Comparison of ENCODE assay signal across 8 cellular contexts in the genomic region with DNA sequence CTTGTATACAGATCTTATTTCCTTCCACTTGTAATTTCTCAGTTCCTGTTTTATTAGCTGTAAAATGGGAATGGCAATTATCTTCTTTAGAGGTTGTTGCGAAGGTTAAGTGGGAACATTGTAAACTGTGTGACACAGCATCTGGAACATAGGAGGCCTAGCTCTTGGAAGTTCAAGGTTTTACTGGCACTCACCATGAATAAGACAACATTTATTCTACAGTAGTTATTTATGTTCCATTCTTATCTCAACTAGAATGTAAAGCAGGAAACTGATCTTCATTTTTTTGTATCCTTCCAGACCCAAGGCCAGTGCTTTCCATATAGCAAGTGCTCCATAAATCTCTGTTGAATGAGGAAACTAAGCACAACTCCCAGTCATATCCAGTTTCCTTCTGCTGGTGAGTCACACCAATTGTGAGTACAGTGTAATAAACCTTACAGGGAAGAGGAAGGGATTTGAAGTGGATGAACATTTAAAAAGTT. TPM values are rescaled to one million over a fixed set of nuclear protein-coding genes. Genes with fewer than 3 reads are reported as not detected.
DNase-seq lines count a peak whose midpoint lies in the region; ATAC-seq and TF ChIP-seq lines count a peak whose summit lies in the region.

No MANE protein-coding gene starts in this region.

- H3K4me3 ChIP-seq in heart right ventricle (peak overlapping the region; percentile 68 to 98 (median 90)), RWPE2 (ENCODE audit: severe bottlenecking) (peak overlapping the region; percentile 62), esophagus muscularis mucosa (peak overlapping the region; percentile 86 to 96 (median 89)), prostate gland (peak overlapping the region; percentile 86 to 91)

- intact Hi-C loops in heart right ventricle (cut with DNase I) (loop anchor here in 1 of 10 donors (5.0 kb wide), 1 partner anchor 302 kb away; no protein-coding TSS in a partner anchor), left ventricle myocardium superior (cut with micrococcal nuclease) (no loop called here), esophagus muscularis mucosa (cut with DNase I) (no loop called here), prostate gland (cut with DNase I) (no loop called here)

- TF ChIP-seq EP300 in esophagus muscularis mucosa (IDR thresholded peaks at IDR 0.05): no peak

- H3K27me3 ChIP-seq in heart right ventricle (no peaks in the 10 kb centered on the region), RWPE2 (ENCODE audit: insufficient read depth, poor library complexity, severe bottlenecking) (no peaks in the 10 kb centered on the region), esophagus muscularis mucosa (no peaks in the 10 kb centered on the region), prostate gland (replicated peaks; ENCODE audit: insufficient read depth) (no peaks in the 10 kb centered on the region)

- no peak for TF ChIP-seq CTCF in heart right ventricle (IDR thresholded peaks at IDR 0.05)
- TF ChIP-seq CTCF in RWPE2 (IDR thresholded peaks at IDR 0.05; ENCODE audit: poor library complexity, severe bottlenecking): no peak
- TF ChIP-seq CTCF in esophagus muscularis mucosa (IDR thresholded peaks at IDR 0.05): no peak
- TF ChIP-seq CTCF in prostate gland (IDR thresholded peaks at IDR 0.05): no peak

- DNase-seq in heart right ventricle (no peak), left ventricle myocardium superior (no peak), RWPE2 (ENCODE audit: low spot score) (no peak), esophagus muscularis mucosa (ENCODE audit: extremely low spot score) (no peak), prostate gland (ENCODE audit: low spot score) (no peak), substantia nigra (lab: John Stamatoyannopoulos, UW) (no peak), hypothalamus (lab: John Stamatoyannopoulos, UW) (no peak)

- no peak for TF ChIP-seq POLR2A in esophagus muscularis mucosa (IDR thresholded peaks at IDR 0.05; ENCODE audit: low read depth)
- TF ChIP-seq POLR2A in prostate gland (IDR thresholded peaks at IDR 0.05): peak; percentile 27

- ATAC-seq in heart right ventricle (no peak), left ventricle myocardium superior (no peak), RWPE2 (ENCODE audit: low read depth) (peak; percentile 26; the same call in 2 of the 3 replicates), HG03039 (IDR thresholded peaks at IDR 0.05; ENCODE audit: unreplicated experiment) (no peak)

- WGBS in heart right ventricle, 2 donors: 44 to 58% methylated on average over 1 of the region's 1 CpG
- 68% methylated on average over 1 of the region's 1 CpG for WGBS in esophagus muscularis mucosa
- WGBS in prostate gland: 36% methylated on average over 1 of the region's 1 CpG

- H3K4me1 ChIP-seq in heart right ventricle: peaks cover 12 to 68% (median 41%) of the 10 kb centered on the region in 9 donors
- H3K4me1 ChIP-seq in RWPE2 (ENCODE audit: insufficient read depth, poor library complexity, severe bottlenecking): peaks cover 33% of the 10 kb centered on the region
- peaks cover 24 to 55% (median 37%) of the 10 kb centered on the region in 4 donors for H3K4me1 ChIP-seq in esophagus muscularis mucosa
- no peaks in the 10 kb centered on the region for H3K4me1 ChIP-seq in prostate gland (replicated peaks)

- no peaks in the 10 kb centered on the region for H3K9me3 ChIP-seq in heart right ventricle
- H3K9me3 ChIP-seq in RWPE2 (ENCODE audit: severe bottlenecking): no peaks in the 10 kb centered on the region
- H3K9me3 ChIP-seq in esophagus muscularis mucosa: no peaks in the 10 kb centered on the region
- H3K9me3 ChIP-seq in prostate gland: no peaks in the 10 kb centered on the region

- peak overlapping the region in 8 of 10 donors; percentile 91 to 99 (median 96) for H3K27ac ChIP-seq in heart right ventricle
- H3K27ac ChIP-seq in RWPE2 (ENCODE audit: poor library complexity, severe bottlenecking): peak overlapping the region; percentile 86
- H3K27ac ChIP-seq in esophagus muscularis mucosa (replicated peaks in 1 of 4): peak overlapping the region in 3 of 4 donors; percentile 93 to 98 (median 96)
- H3K27ac ChIP-seq in prostate gland: peak overlapping the region; percentile 97 to 98
- no peak overlapping the region for H3K27ac ChIP-seq in substantia nigra (ENCODE audit: low read depth, low read length, poor library complexity, severe bottlenecking)

- H3K36me3 ChIP-seq in heart right ventricle: peaks cover 0 to 32% (median 10%) of the 10 kb centered on the region in 9 donors
- H3K36me3 ChIP-seq in RWPE2 (ENCODE audit: low read depth): peaks cover 48% of the 10 kb centered on the region
- peaks cover 0 to 14% (median 9%) of the 10 kb centered on the region in 4 donors for H3K36me3 ChIP-seq in esophagus muscularis mucosa
- peaks cover 0 to 4% of the 10 kb centered on the region in 2 donors for H3K36me3 ChIP-seq in prostate gland

RNA-seq across cellular contexts. Expression of a gene that starts 1.4 kb away (rescaled TPM):
- total RNA-seq in heart right ventricle (10 to 100 TPM in 3 of 10 donors, 1 to 10 TPM in 7; 6.2 to 15.3 (median 9.4) TPM), left ventricle myocardium superior (8.4 TPM), esophagus muscularis mucosa (10 to 100 TPM in 2 of 4 donors, 1 to 10 TPM in 2; 8.7 to 15.1 (median 10.8) TPM), prostate gland (10 to 100 TPM; 17.3 to 18.4 TPM)
- polyA plus RNA-seq in heart right ventricle: 1 to 10 TPM; 4.1 to 4.3 TPM

RNA-seq across cellular contexts. Expression of a gene that starts 15.5 kb away (rescaled TPM):
- total RNA-seq in heart right ventricle (10 to 100 TPM; 12.8 to 21.3 (median 15.0) TPM), left ventricle myocardium superior (18.7 TPM), esophagus muscularis mucosa (10 to 100 TPM; 11.2 to 22.4 (median 15.4) TPM), prostate gland (10 to 100 TPM; 12.7 to 30.5 TPM)
- 10 to 100 TPM; 18.4 to 34.4 TPM for polyA plus RNA-seq in heart right ventricle
